Comparison of ENCODE assay signal across 21 cellular contexts in genomic region chr16:47956881-47957280, GRCh38.
"Had no signal": no experiment of that assay in that cellular context is flagged by ENCODE, and none has a peak within 500 bp of the region (broad histone marks: within the 10 kb centered on the region; RNA-seq: fewer than 3 reads in every experiment).

No MANE protein-coding gene starts in this region.

- H3K27me3 ChIP-seq: esophagus muscularis mucosa, ovary, suprapubic skin, thyroid gland had no signal

- H3K4me3 ChIP-seq: esophagus muscularis mucosa, gastroesophageal sphincter, lung, ovary, suprapubic skin, thyroid gland had no signal

- DNase-seq: effector memory CD8-positive, alpha-beta T cell; glutamatergic neuron; immature natural killer cell; kidney; left colon; left ventricle myocardium superior; mesenchymal stem cell; naive thymus-derived CD4-positive, alpha-beta T cell; nephron progenitor cell; nucleus accumbens; ovary; right cardiac atrium; small intestine; stimulated activated CD4-positive, alpha-beta T cell treated with anti-CD3 and anti-CD28 coated beads, Interleukin-2, amount 100 ng/mL, for 48 hours; stimulated activated naive CD8-positive, alpha-beta T cell treated with anti-CD3 and anti-CD28 coated beads, Interleukin-15, Interleukin-2, amounts not matched to agents 100 U/mL and 50 U/mL, for 24 hours; thyroid gland had no signal

- H3K36me3 ChIP-seq: esophagus muscularis mucosa, gastroesophageal sphincter, ovary, suprapubic skin, thyroid gland had no signal

- H3K9me3 ChIP-seq: esophagus muscularis mucosa, gastroesophageal sphincter, ovary, suprapubic skin, thyroid gland had no signal

- ATAC-seq: effector memory CD8-positive, alpha-beta T cell; gastroesophageal sphincter; left colon; left ventricle myocardium superior; naive thymus-derived CD4-positive, alpha-beta T cell; right cardiac atrium; stimulated activated naive CD8-positive, alpha-beta T cell treated with anti-CD3 and anti-CD28 coated beads, Interleukin-15, Interleukin-2, amounts not matched to agents 100 U/mL and 50 U/mL, for 24 hours had no signal

- H3K27ac ChIP-seq: epithelial cell of prostate, esophagus muscularis mucosa, gastroesophageal sphincter, ovary, suprapubic skin, thyroid gland had no signal
